8 cellular contexts compared by ENCODE assay signal in the genomic region with DNA sequence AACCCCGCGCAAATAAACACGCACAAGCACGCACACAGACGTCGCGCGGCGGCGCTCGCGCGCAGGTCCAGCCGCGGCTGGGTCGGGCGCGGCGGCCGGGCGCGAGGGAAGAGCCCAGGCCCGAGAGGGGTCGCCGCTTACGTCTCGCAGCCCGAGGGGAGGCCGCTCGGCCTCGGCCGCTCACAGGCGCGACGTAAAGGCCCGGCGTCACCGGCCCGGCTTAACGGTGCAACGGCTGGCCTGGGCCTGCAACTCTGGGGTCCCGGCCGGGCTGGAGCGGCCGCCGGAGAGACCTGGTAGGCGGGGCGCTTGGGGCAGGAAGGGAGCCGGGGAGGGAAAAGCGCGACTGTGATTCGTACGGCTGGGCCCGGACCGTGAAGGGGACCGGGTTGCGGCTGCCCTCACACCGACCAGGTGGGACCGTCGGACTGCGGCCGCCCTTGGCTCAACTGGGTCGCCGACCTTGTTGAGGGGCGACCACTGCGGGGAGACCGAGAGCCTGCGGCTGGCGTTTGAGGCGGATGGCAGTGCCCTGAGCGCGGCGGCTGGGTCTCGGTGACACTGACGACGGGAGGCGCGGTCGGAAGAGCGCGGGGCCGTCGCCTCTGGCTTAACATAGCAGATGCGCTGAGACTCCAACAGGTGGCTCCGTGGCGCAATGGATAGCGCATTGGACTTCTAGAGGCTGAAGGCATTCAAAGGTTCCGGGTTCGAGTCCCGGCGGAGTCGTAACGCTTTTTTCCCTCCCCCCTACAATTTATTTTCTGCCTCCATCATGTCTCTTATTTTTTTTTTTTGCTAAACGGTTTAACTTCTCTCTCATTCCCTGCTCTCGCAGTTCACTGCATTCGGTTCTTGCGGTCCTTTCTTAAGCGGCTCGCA. TPM values are rescaled to one million over a fixed set of nuclear protein-coding genes. Genes with fewer than 3 reads are reported as not detected.
DNase-seq lines count a peak whose midpoint lies in the region; ATAC-seq, FAIRE-seq and TF ChIP-seq lines count a peak whose summit lies in the region.

No MANE protein-coding gene starts in this region.

- no peak for FAIRE-seq in RCC 7860 (lab: Jason Lieb, UNC)

- no peaks in the 10 kb centered on the region for H3K9me3 Mint-ChIP-seq in activated T-helper 17 cell treated with anti-CD3 and anti-CD28 coated beads, Interleukin-2, amount 50 U/mL, for 72 hours
- no peaks in the 10 kb centered on the region for H3K9me3 Mint-ChIP-seq in natural killer cell

- intact Hi-C loops in natural killer cell (cut with micrococcal nuclease) = loop anchor here (1.0 to 10.0 kb wide), 9 partner anchors 31 to 882 kb away; a partner anchor contains a TSS

- H3K4me3 Mint-ChIP-seq in activated T-helper 17 cell treated with anti-CD3 and anti-CD28 coated beads, Interleukin-2, amount 50 U/mL, for 72 hours = peak overlapping the region; percentile 91
- H3K4me3 Mint-ChIP-seq in natural killer cell = peak overlapping the region; percentile 97

- H3K27me3 Mint-ChIP-seq in activated T-helper 17 cell treated with anti-CD3 and anti-CD28 coated beads, Interleukin-2, amount 50 U/mL, for 72 hours = no peaks in the 10 kb centered on the region
- H3K27me3 Mint-ChIP-seq in natural killer cell (ENCODE audit: low read depth in 2 of 2) = peaks cover 0 to 3% of the 10 kb centered on the region in 2 donors

- ATAC-seq in activated T-helper 17 cell treated with anti-CD3 and anti-CD28 coated beads, Interleukin-2, amount 50 U/mL, for 72 hours (replicated peaks) = peak; percentile 80
- ATAC-seq in natural killer cell = peak; percentile 60 to 76 (median 64)

- H3K4me1 Mint-ChIP-seq in activated T-helper 17 cell treated with anti-CD3 and anti-CD28 coated beads, Interleukin-2, amount 50 U/mL, for 72 hours = peaks cover 18% of the 10 kb centered on the region
- peaks cover 41% of the 10 kb centered on the region in 2 donors for H3K4me1 Mint-ChIP-seq in natural killer cell

- TF ChIP-seq CTCF in natural killer cell (IDR thresholded peaks at IDR 0.05) = no peak

- peak overlapping the region; percentile 100 for H3K27ac Mint-ChIP-seq in activated T-helper 17 cell treated with anti-CD3 and anti-CD28 coated beads, Interleukin-2, amount 50 U/mL, for 72 hours
- H3K27ac Mint-ChIP-seq in natural killer cell = peak overlapping the region; percentile 95 to 99

- DNase-seq in Daoy (ENCODE audit: low read depth) = peak; percentile 96
- DNase-seq in GOT3 (lab: John Stamatoyannopoulos, UW) = peak; percentile 20
- peak; percentile 78 for DNase-seq in Kasumi-1 (lab: John Stamatoyannopoulos, UW)
- DNase-seq in RCC 7860 (ENCODE audit: low spot score) = peak; percentile 81
- DNase-seq in fibroblast of peridontal ligament (ENCODE audit: extremely low read depth) = peak; percentile 88
- peak; percentile 90 for DNase-seq in natural killer cell
- peak; percentile 84 to 94 (median 88) for DNase-seq in stimulated activated naive CD4-positive, alpha-beta T cell (lab: John Stamatoyannopoulos, UW)

- peaks cover 17% of the 10 kb centered on the region for H3K36me3 Mint-ChIP-seq in activated T-helper 17 cell treated with anti-CD3 and anti-CD28 coated beads, Interleukin-2, amount 50 U/mL, for 72 hours (ENCODE audit: low read depth)
- no peaks in the 10 kb centered on the region for H3K36me3 Mint-ChIP-seq in natural killer cell

RNA-seq across cellular contexts. Expression of a gene that starts 31.8 kb away (rescaled TPM):
- 99.9 and 123 TPM in 2 replicates for total RNA-seq in Daoy (2014; rRNA removed; shearing (Covaris generic))
- 10 to 100 TPM; 62.9 to 79.5 TPM for total RNA-seq in activated T-helper 17 cell treated with anti-CD3 and anti-CD28 coated beads, Interleukin-2, amount 50 U/mL, for 72 hours
- 100 to 1,000 TPM in 1 of 3 donors, 10 to 100 TPM in 2; 88.5 to 104 (median 97.3) TPM for total RNA-seq in natural killer cell

Comparison
In these comparisons a context has a peak if more than half of its experiments do, and no peak if none do; other contexts are left out.
1. Peak in every context shown above with its lines: DNase-seq and ATAC-seq.
2. DNase-seq: peak in every context shown above with its lines; median percentile 96 in Daoy; 90 in natural killer cell; 88 in fibroblast of peridontal ligament; 88 in stimulated activated naive CD4-positive, alpha-beta T cell; 81 in RCC 7860; 78 in Kasumi-1; 20 in GOT3.